ENCODE assay signal across 9 cellular contexts in genomic region chr2:168211664-168212163, GRCh38. TPM values are rescaled to one million over a fixed set of nuclear protein-coding genes. Genes with fewer than 3 reads are reported as not detected.
DNase-seq lines count a peak whose midpoint lies in the region; ATAC-seq, FAIRE-seq and TF ChIP-seq lines count a peak whose summit lies in the region.
"Had no signal": no experiment of that assay in that cellular context is flagged by ENCODE, and none has a peak within 500 bp of the region (broad histone marks: within the 10 kb centered on the region; RNA-seq: fewer than 3 reads in every experiment).

No MANE protein-coding gene starts in this region.

- TF ChIP-seq POLR2A in breast epithelium (IDR thresholded peaks at IDR 0.05), result no peak

- H3K4me2 ChIP-seq in SK-N-SH, result no peak overlapping the region

- DNase-seq in SK-N-SH, result no peak
- DNase-seq in breast epithelium (ENCODE audit: low spot score in 2 of 2), result no peak
- DNase-seq in stimulated activated CD4-positive, alpha-beta T cell treated with anti-CD3 and anti-CD28 coated beads, Interleukin-4, amount 100 ng/mL, for 1 hour, result peak; percentile 31
- no peak for DNase-seq in kidney
- no peak for DNase-seq in CD1c-positive myeloid dendritic cell (ENCODE audit: extremely low spot score)
- no peak for DNase-seq in NCI-H1436 treated with DMSO at 0.1 percent for 48 hours (lab: John Stamatoyannopoulos, UW)
- DNase-seq: anterior cingulate cortex had no signal

- H3K36me3 ChIP-seq in SK-N-SH (replicated peaks in 1 of 2; ENCODE audit: control insufficient read depth in 1 of 2, insufficient read depth in 2 of 2, low read length in 1 of 2), result no peaks in the 10 kb centered on the region
- no peaks in the 10 kb centered on the region for H3K36me3 ChIP-seq in breast epithelium
- H3K36me3 ChIP-seq in kidney (ENCODE audit: control insufficient read depth in 1 of 2, insufficient read depth in 2 of 2, low read length in 2 of 2), result no peaks in the 10 kb centered on the region

- H3K9ac ChIP-seq in SK-N-SH (no peak overlapping the region), kidney (ENCODE audit: low read length in 2 of 2) (no peak overlapping the region)

- H3F3A ChIP-seq in SK-N-SH (replicated peaks; ENCODE audit: insufficient read depth), result no peaks in the 10 kb centered on the region

- no peak for TF ChIP-seq EP300 in SK-N-SH (IDR thresholded peaks at IDR 0.05; ENCODE audit: borderline replicate concordance in 1 of 2, low read depth in 1 of 2, low read length in 1 of 2)

- 80% methylated on average over 5 of the region's 5 CpGs for WGBS in SK-N-SH (ENCODE audit: low lambda C conversion rate)

- no peak for FAIRE-seq in kidney (lab: Jason Lieb, UNC)

- no peak for TF ChIP-seq RAD21 in SK-N-SH (IDR thresholded peaks at IDR 0.05; ENCODE audit: low read length)

- TF ChIP-seq CTCF in SK-N-SH (IDR thresholded peaks at IDR 0.05) (no peak), breast epithelium (IDR thresholded peaks at IDR 0.05) (no peak), kidney (IDR thresholded peaks at IDR 0.05; ENCODE audit: borderline replicate concordance, extremely low read depth, insufficient read depth) (no peak)

- peak; percentile 21 for ATAC-seq in SK-N-SH treated with all-trans-retinoic acid at 6 μM for 48 hours
- peak; percentile 80 for ATAC-seq in HG03439 (IDR thresholded peaks at IDR 0.05; ENCODE audit: unreplicated experiment)

- peaks cover 87% of the 10 kb centered on the region for H3K79me2 ChIP-seq in SK-N-SH (ENCODE audit: insufficient read depth)

- H3K27ac ChIP-seq in SK-N-SH (ENCODE audit: low read depth in 2 of 2, low read length in 1 of 2) (peak overlapping the region in 1 of 2 experiments; percentile 61; a peak in 2 of 4 replicates), breast epithelium (peak overlapping the region; percentile 16 to 72), kidney (ENCODE audit: low read depth in 2 of 2, low read length in 2 of 2) (no peak overlapping the region)

- CTCF ChIA-PET in SK-N-SH (lab: Yijun Ruan, JAX), result no interaction called here

- H3K4me3 ChIP-seq in SK-N-SH (ENCODE audit: low read depth in 2 of 2, low read length in 1 of 2) (no peak overlapping the region), breast epithelium (peak overlapping the region in 1 of 3 donors; percentile 3), kidney (ENCODE audit: low read length in 2 of 2) (no peak overlapping the region)

- POLR2A ChIA-PET in SK-N-SH (lab: Yijun Ruan, JAX), result no interaction called here

- H3K4me1 ChIP-seq in SK-N-SH (ENCODE audit: control insufficient read depth in 1 of 2, insufficient read depth in 2 of 2, low read depth in 1 of 2, low read length in 1 of 2) (peaks cover 8 to 25% of the 10 kb centered on the region in 2 experiments), breast epithelium (no peaks in the 10 kb centered on the region), kidney (ENCODE audit: control insufficient read depth in 1 of 2, insufficient read depth in 1 of 2, low read depth in 1 of 2, low read length in 2 of 2) (peaks cover 6 to 7% of the 10 kb centered on the region in 2 donors)

- intact Hi-C loops in breast epithelium (cut with DNase I; ENCODE audit: low total_unique reads), result no loop called here
- intact Hi-C loops in kidney (cut with DNase I), result no loop called here

- no peak overlapping the region for H2AFZ ChIP-seq in SK-N-SH (ENCODE audit: low read depth)

- H3K9me3 ChIP-seq in SK-N-SH (no peaks in the 10 kb centered on the region), breast epithelium (no peaks in the 10 kb centered on the region), kidney (ENCODE audit: control insufficient read depth in 1 of 2, low read length in 2 of 2) (no peaks in the 10 kb centered on the region)

- H4K20me1 ChIP-seq in SK-N-SH (ENCODE audit: insufficient read depth), result peaks cover 21% of the 10 kb centered on the region; the same call in 1 of the 2 replicates

- H3K27me3 ChIP-seq in SK-N-SH (ENCODE audit: insufficient read depth) (no peaks in the 10 kb centered on the region), breast epithelium (no peaks in the 10 kb centered on the region)

- no peaks in the 10 kb centered on the region for H3K9me2 ChIP-seq in SK-N-SH

TF ChIP-seq in SK-N-SH treated with all-trans-retinoic acid at 6 μM for 48 hours, 23 proteins besides CTCF, POLR2A, EP300 and RAD21 (continues in another document):
- TF ChIP-seq POU6F1 (CRISPR knock-in tag; IDR thresholded peaks at IDR 0.05; ENCODE audit: borderline replicate concordance, low read depth) (no peak), ESRRG (CRISPR knock-in tag; IDR thresholded peaks at IDR 0.05) (no peak), CREB5 (CRISPR knock-in tag; IDR thresholded peaks at IDR 0.05; ENCODE audit: low read depth) (no peak), ZNF565 (CRISPR knock-in tag; conservative IDR thresholded peaks at IDR 0.05; ENCODE audit: low read depth) (no peak), OSR1 (CRISPR knock-in tag; IDR thresholded peaks at IDR 0.05) (no peak), PPARA (CRISPR knock-in tag; IDR thresholded peaks at IDR 0.05; ENCODE audit: borderline replicate concordance) (no peak), ISL1 (CRISPR knock-in tag; IDR thresholded peaks at IDR 0.05) (no peak)

TF ChIP-seq in SK-N-SH, 30 proteins besides CTCF, POLR2A, EP300 and RAD21:
- no peak for TF ChIP-seq RXRA (IDR thresholded peaks at IDR 0.05; ENCODE audit: borderline replicate concordance, low read depth)
- no peak for TF ChIP-seq MXI1 (IDR thresholded peaks at IDR 0.05; ENCODE audit: low read depth, low read length)
- TF ChIP-seq EZH2phosphoT487 (IDR thresholded peaks at IDR 0.05; ENCODE audit: borderline replicate concordance, low read depth), result no peak
- TF ChIP-seq MAX (IDR thresholded peaks at IDR 0.05; ENCODE audit: low read depth), result no peak
- no peak for TF ChIP-seq YY1 (IDR thresholded peaks at IDR 0.05; ENCODE audit: low read depth)
- no peak for TF ChIP-seq ELF1 (IDR thresholded peaks at IDR 0.05)
- no peak for TF ChIP-seq PBX3 (IDR thresholded peaks at IDR 0.05)
- no peak for TF ChIP-seq GATA2 (CRISPR knock-in tag; IDR thresholded peaks at IDR 0.05)
- no peak for TF ChIP-seq TAF1 (IDR thresholded peaks at IDR 0.05; ENCODE audit: borderline replicate concordance, low read depth, low read length)
- no peak for TF ChIP-seq JUND (IDR thresholded peaks at IDR 0.05)
- no peak for TF ChIP-seq USF2 (IDR thresholded peaks at IDR 0.05; ENCODE audit: borderline replicate concordance, low read depth, low read length)
- no peak for TF ChIP-seq RFX5 (IDR thresholded peaks at IDR 0.05; ENCODE audit: low read length)

RNA-seq across cellular contexts. Expression of gene STK39, which starts 35.7 kb away (rescaled TPM):
- 9.6 and 12.3 TPM in 2 replicates for polyA plus RNA-seq in SK-N-SH (2012; rRNA removed)
- 15.1 and 20.5 TPM in 2 replicates for polyA plus RNA-seq in SK-N-SH (2012; cell fraction: cytosol; rRNA removed)
- polyA plus RNA-seq in SK-N-SH (2012; cell fraction: nucleus; rRNA removed), result 4.0 and 8.4 TPM in 2 replicates
- 10 to 100 TPM; 16.4 to 22.9 (median 19.2) TPM for total RNA-seq in breast epithelium
- 27.1 TPM for total RNA-seq in kidney
- polyA plus RNA-seq in kidney (ENCODE audit: insufficient read depth, low read depth, low replicate concordance), result 15.9 TPM

Comparison
In these comparisons a context has a peak if more than half of its experiments do, and no peak if none do; other contexts are left out.
1. H3K27ac ChIP-seq: peak in breast epithelium (2 of 2); none in kidney (0 of 2).